8 cellular contexts compared by ENCODE assay signal in genomic region chr3:88032245-88032644, GRCh38.
DNase-seq lines count a peak whose midpoint lies in the region; ATAC-seq and TF ChIP-seq lines count a peak whose summit lies in the region.

No MANE protein-coding gene starts in this region.

- no peaks in the 10 kb centered on the region for H3K36me3 ChIP-seq in rectal smooth muscle tissue (ENCODE audit: control insufficient read depth, insufficient read depth, low read length)

- H3K27ac ChIP-seq in coronary artery, result peak overlapping the region; percentile 34 to 51
- H3K27ac ChIP-seq in rectal smooth muscle tissue (ENCODE audit: low read depth, low read length), result peak overlapping the region; percentile 65

- peaks cover 3% of the 10 kb centered on the region for H3K4me1 ChIP-seq in rectal smooth muscle tissue (ENCODE audit: control insufficient read depth, insufficient read depth, low read length)

- DNase-seq in coronary artery (ENCODE audit: low spot score) (no peak), NCI-H2081 treated with DMSO at 0.1 percent for 48 hours (lab: John Stamatoyannopoulos, UW) (no peak), NCI-H226 (no peak), DMS 273 (lab: John Stamatoyannopoulos, UW; ENCODE audit: unreplicated experiment) (no peak)

- H3K4me3 ChIP-seq in coronary artery (peak overlapping the region; percentile 62), rectal smooth muscle tissue (ENCODE audit: low read length) (peak overlapping the region; percentile 66)

- no peak for TF ChIP-seq CTCF in coronary artery (IDR thresholded peaks at IDR 0.05)

- no peaks in the 10 kb centered on the region for H3K27me3 ChIP-seq in rectal smooth muscle tissue (ENCODE audit: control insufficient read depth, insufficient read depth, low read length)

- H3K9ac ChIP-seq in rectal smooth muscle tissue (ENCODE audit: low read length), result no peak overlapping the region

- ATAC-seq in GM18867 (IDR thresholded peaks at IDR 0.05; ENCODE audit: unreplicated experiment) (peak; percentile 5), HG03460 (IDR thresholded peaks at IDR 0.05; ENCODE audit: unreplicated experiment) (peak; percentile 4), HG03469 (IDR thresholded peaks at IDR 0.05; ENCODE audit: unreplicated experiment) (no peak)
